In the genomic region with DNA sequence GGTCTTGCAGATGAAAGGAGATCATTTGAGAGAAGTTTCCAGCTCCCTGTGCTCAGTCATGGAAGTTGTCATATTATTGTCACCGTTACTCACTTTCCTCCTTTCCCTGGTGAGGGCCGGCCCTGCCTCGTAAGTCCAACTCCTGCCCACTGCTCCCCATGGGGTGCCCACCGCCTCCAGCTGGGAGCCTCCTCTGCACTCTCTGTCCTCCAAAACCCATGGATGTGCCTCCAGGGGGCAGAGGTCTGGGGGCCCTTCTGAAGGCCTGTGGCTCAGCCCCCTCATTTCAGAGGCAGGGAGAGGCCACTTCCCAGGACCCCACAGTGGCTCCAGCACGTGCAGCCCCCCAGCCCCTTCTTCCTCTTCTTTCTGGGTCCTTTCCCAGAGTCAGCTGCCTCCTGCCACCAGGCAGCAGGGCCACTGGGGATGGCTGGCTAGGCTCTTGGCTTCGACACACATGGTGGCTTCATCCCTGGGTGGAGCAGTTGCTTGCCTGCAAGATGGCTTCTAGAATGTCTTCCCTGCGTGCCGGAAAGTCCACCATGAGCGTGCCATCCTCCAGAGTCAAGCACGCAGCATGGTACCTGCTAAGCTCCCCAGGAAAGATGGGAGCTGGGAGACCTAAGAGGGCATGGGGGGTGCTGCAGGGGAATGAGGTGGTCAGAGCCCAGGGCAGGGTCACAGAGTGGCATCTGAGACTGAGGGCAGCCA, we compare ENCODE assay signal across 1 cellular context.
TF ChIP-seq lines count a peak whose summit lies in the region.

No MANE protein-coding gene starts in this region.

TF ChIP-seq in GM12878, 131 proteins besides CTCF, POLR2A, EP300 and RAD21 (continued from another document and continues in another):
- TF ChIP-seq NFYA (IDR thresholded peaks at IDR 0.05; ENCODE audit: borderline replicate concordance, low read depth, low read length): no peak
- no peak for TF ChIP-seq TAF1 (IDR thresholded peaks at IDR 0.05; ENCODE audit: borderline replicate concordance, low read depth, low read length)
- TF ChIP-seq SIN3A (IDR thresholded peaks at IDR 0.05; ENCODE audit: low read depth, low read length): no peak
- TF ChIP-seq, protein P1, sequence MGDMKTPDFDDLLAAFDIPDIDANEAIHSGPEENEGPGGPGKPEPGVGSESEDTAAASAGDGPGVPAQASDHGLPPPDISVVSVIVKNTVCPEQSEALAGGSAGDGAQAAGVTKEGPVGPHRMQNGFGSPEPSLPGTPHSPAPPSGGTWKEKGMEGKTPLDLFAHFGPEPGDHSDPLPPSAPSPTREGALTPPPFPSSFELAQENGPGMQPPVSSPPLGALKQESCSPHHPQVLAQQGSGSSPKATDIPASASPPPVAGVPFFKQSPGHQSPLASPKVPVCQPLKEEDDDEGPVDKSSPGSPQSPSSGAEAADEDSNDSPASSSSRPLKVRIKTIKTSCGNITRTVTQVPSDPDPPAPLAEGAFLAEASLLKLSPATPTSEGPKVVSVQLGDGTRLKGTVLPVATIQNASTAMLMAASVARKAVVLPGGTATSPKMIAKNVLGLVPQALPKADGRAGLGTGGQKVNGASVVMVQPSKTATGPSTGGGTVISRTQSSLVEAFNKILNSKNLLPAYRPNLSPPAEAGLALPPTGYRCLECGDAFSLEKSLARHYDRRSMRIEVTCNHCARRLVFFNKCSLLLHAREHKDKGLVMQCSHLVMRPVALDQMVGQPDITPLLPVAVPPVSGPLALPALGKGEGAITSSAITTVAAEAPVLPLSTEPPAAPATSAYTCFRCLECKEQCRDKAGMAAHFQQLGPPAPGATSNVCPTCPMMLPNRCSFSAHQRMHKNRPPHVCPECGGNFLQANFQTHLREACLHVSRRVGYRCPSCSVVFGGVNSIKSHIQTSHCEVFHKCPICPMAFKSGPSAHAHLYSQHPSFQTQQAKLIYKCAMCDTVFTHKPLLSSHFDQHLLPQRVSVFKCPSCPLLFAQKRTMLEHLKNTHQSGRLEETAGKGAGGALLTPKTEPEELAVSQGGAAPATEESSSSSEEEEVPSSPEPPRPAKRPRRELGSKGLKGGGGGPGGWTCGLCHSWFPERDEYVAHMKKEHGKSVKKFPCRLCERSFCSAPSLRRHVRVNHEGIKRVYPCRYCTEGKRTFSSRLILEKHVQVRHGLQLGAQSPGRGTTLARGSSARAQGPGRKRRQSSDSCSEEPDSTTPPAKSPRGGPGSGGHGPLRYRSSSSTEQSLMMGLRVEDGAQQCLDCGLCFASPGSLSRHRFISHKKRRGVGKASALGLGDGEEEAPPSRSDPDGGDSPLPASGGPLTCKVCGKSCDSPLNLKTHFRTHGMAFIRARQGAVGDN (IDR thresholded peaks at IDR 0.05): peak; percentile 53; the same call in 1 of the 2 replicates
- TF ChIP-seq, protein P2, sequence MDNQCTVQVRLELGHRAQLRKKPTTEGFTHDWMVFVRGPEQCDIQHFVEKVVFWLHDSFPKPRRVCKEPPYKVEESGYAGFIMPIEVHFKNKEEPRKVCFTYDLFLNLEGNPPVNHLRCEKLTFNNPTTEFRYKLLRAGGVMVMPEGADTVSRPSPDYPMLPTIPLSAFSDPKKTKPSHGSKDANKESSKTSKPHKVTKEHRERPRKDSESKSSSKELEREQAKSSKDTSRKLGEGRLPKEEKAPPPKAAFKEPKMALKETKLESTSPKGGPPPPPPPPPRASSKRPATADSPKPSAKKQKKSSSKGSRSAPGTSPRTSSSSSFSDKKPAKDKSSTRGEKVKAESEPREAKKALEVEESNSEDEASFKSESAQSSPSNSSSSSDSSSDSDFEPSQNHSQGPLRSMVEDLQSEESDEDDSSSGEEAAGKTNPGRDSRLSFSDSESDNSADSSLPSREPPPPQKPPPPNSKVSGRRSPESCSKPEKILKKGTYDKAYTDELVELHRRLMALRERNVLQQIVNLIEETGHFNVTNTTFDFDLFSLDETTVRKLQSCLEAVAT (IDR thresholded peaks at IDR 0.05): 0 out of 2 replicates have a peak, but pooled peaks have one; percentile 8
- TF ChIP-seq NR2C1 (IDR thresholded peaks at IDR 0.05): no peak
- no peak for TF ChIP-seq KDM1A (IDR thresholded peaks at IDR 0.05; ENCODE audit: borderline replicate concordance)
- no peak for TF ChIP-seq STAT3 (IDR thresholded peaks at IDR 0.05; ENCODE audit: low read depth, low read length)
- TF ChIP-seq STAT1 (conservative IDR thresholded peaks at IDR 0.05): no peak
- no peak for TF ChIP-seq TCF12 (IDR thresholded peaks at IDR 0.05; ENCODE audit: low read depth, low read length)
- TF ChIP-seq RELA (IDR thresholded peaks at IDR 0.05; ENCODE audit: borderline replicate concordance, partially characterized antibody): no peak
- TF ChIP-seq TCF3 (IDR thresholded peaks at IDR 0.05; ENCODE audit: borderline replicate concordance, insufficient read depth, low read depth, low read length): no peak
- peak; percentile 14; the same call in 1 of the 3 replicates for TF ChIP-seq POU2F2 (IDR thresholded peaks at IDR 0.05; ENCODE audit: borderline replicate concordance, low read depth, low read length)
- TF ChIP-seq ZNF384 (IDR thresholded peaks at IDR 0.05; ENCODE audit: borderline replicate concordance, low read depth, low read length): no peak
- TF ChIP-seq, protein P3, sequence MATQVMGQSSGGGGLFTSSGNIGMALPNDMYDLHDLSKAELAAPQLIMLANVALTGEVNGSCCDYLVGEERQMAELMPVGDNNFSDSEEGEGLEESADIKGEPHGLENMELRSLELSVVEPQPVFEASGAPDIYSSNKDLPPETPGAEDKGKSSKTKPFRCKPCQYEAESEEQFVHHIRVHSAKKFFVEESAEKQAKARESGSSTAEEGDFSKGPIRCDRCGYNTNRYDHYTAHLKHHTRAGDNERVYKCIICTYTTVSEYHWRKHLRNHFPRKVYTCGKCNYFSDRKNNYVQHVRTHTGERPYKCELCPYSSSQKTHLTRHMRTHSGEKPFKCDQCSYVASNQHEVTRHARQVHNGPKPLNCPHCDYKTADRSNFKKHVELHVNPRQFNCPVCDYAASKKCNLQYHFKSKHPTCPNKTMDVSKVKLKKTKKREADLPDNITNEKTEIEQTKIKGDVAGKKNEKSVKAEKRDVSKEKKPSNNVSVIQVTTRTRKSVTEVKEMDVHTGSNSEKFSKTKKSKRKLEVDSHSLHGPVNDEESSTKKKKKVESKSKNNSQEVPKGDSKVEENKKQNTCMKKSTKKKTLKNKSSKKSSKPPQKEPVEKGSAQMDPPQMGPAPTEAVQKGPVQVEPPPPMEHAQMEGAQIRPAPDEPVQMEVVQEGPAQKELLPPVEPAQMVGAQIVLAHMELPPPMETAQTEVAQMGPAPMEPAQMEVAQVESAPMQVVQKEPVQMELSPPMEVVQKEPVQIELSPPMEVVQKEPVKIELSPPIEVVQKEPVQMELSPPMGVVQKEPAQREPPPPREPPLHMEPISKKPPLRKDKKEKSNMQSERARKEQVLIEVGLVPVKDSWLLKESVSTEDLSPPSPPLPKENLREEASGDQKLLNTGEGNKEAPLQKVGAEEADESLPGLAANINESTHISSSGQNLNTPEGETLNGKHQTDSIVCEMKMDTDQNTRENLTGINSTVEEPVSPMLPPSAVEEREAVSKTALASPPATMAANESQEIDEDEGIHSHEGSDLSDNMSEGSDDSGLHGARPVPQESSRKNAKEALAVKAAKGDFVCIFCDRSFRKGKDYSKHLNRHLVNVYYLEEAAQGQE (IDR thresholded peaks at IDR 0.05; ENCODE audit: low read depth, low read length): no peak
- peak; percentile 15 to 70; a peak in 2 of 4 replicates for TF ChIP-seq BHLHE40 (IDR thresholded peaks at IDR 0.05; ENCODE audit: borderline replicate concordance in 1 of 2, low read depth in 2 of 2, low read length in 1 of 2)
- TF ChIP-seq, protein P4, sequence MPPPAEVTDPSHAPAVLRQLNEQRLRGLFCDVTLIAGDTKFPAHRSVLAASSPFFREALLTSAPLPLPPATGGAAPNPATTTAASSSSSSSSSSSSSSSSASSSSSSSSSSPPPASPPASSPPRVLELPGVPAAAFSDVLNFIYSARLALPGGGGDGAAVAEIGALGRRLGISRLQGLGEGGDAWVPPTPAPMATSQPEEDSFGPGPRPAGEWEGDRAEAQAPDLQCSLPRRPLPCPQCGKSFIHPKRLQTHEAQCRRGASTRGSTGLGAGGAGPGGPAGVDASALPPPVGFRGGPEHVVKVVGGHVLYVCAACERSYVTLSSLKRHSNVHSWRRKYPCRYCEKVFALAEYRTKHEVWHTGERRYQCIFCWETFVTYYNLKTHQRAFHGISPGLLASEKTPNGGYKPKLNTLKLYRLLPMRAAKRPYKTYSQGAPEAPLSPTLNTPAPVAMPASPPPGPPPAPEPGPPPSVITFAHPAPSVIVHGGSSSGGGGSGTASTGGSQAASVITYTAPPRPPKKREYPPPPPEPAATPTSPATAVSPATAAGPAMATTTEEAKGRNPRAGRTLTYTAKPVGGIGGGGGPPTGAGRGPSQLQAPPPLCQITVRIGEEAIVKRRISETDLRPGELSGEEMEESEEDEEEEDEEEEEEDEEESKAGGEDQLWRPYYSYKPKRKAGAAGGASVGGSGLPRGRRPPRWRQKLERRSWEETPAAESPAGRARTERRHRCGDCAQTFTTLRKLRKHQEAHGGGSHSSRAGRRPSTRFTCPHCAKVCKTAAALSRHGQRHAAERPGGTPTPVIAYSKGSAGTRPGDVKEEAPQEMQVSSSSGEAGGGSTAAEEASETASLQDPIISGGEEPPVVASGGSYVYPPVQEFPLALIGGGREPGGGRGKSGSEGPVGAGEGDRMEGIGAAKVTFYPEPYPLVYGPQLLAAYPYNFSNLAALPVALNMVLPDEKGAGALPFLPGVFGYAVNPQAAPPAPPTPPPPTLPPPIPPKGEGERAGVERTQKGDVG (CRISPR knock-in tag; IDR thresholded peaks at IDR 0.05): peak; percentile 51; the same call in 1 of the 2 replicates
- TF ChIP-seq, protein P5, sequence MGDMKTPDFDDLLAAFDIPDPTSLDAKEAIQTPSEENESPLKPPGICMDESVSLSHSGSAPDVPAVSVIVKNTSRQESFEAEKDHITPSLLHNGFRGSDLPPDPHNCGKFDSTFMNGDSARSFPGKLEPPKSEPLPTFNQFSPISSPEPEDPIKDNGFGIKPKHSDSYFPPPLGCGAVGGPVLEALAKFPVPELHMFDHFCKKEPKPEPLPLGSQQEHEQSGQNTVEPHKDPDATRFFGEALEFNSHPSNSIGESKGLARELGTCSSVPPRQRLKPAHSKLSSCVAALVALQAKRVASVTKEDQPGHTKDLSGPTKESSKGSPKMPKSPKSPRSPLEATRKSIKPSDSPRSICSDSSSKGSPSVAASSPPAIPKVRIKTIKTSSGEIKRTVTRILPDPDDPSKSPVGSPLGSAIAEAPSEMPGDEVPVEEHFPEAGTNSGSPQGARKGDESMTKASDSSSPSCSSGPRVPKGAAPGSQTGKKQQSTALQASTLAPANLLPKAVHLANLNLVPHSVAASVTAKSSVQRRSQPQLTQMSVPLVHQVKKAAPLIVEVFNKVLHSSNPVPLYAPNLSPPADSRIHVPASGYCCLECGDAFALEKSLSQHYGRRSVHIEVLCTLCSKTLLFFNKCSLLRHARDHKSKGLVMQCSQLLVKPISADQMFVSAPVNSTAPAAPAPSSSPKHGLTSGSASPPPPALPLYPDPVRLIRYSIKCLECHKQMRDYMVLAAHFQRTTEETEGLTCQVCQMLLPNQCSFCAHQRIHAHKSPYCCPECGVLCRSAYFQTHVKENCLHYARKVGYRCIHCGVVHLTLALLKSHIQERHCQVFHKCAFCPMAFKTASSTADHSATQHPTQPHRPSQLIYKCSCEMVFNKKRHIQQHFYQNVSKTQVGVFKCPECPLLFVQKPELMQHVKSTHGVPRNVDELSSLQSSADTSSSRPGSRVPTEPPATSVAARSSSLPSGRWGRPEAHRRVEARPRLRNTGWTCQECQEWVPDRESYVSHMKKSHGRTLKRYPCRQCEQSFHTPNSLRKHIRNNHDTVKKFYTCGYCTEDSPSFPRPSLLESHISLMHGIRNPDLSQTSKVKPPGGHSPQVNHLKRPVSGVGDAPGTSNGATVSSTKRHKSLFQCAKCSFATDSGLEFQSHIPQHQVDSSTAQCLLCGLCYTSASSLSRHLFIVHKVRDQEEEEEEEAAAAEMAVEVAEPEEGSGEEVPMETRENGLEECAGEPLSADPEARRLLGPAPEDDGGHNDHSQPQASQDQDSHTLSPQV (IDR thresholded peaks at IDR 0.05): peak; percentile 92
- TF ChIP-seq, protein P6, sequence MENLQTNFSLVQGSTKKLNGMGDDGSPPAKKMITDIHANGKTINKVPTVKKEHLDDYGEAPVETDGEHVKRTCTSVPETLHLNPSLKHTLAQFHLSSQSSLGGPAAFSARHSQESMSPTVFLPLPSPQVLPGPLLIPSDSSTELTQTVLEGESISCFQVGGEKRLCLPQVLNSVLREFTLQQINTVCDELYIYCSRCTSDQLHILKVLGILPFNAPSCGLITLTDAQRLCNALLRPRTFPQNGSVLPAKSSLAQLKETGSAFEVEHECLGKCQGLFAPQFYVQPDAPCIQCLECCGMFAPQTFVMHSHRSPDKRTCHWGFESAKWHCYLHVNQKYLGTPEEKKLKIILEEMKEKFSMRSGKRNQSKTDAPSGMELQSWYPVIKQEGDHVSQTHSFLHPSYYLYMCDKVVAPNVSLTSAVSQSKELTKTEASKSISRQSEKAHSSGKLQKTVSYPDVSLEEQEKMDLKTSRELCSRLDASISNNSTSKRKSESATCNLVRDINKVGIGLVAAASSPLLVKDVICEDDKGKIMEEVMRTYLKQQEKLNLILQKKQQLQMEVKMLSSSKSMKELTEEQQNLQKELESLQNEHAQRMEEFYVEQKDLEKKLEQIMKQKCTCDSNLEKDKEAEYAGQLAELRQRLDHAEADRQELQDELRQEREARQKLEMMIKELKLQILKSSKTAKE (IDR thresholded peaks at IDR 0.05; ENCODE audit: low read depth, poor library complexity, severe bottlenecking): no peak
- TF ChIP-seq, protein P7, sequence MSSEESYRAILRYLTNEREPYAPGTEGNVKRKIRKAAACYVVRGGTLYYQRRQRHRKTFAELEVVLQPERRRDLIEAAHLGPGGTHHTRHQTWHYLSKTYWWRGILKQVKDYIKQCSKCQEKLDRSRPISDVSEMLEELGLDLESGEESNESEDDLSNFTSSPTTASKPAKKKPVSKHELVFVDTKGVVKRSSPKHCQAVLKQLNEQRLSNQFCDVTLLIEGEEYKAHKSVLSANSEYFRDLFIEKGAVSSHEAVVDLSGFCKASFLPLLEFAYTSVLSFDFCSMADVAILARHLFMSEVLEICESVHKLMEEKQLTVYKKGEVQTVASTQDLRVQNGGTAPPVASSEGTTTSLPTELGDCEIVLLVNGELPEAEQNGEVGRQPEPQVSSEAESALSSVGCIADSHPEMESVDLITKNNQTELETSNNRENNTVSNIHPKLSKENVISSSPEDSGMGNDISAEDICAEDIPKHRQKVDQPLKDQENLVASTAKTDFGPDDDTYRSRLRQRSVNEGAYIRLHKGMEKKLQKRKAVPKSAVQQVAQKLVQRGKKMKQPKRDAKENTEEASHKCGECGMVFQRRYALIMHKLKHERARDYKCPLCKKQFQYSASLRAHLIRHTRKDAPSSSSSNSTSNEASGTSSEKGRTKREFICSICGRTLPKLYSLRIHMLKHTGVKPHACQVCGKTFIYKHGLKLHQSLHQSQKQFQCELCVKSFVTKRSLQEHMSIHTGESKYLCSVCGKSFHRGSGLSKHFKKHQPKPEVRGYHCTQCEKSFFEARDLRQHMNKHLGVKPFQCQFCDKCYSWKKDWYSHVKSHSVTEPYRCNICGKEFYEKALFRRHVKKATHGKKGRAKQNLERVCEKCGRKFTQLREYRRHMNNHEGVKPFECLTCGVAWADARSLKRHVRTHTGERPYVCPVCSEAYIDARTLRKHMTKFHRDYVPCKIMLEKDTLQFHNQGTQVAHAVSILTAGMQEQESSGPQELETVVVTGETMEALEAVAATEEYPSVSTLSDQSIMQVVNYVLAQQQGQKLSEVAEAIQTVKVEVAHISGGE (CRISPR knock-in tag; IDR thresholded peaks at IDR 0.05): 0 out of 2 replicates have a peak, but pooled peaks have one; percentile 8
- TF ChIP-seq SREBF2 (IDR thresholded peaks at IDR 0.05; ENCODE audit: low read length): no peak
- TF ChIP-seq CEBPB (IDR thresholded peaks at IDR 0.05; ENCODE audit: borderline replicate concordance in 1 of 2, low read depth in 2 of 2, low read length in 2 of 2): no peak
- no peak for TF ChIP-seq KAT2A (conservative IDR thresholded peaks at IDR 0.05; ENCODE audit: control insufficient read depth, low read depth, low read length)
- TF ChIP-seq NFXL1 (IDR thresholded peaks at IDR 0.05; ENCODE audit: borderline replicate concordance): no peak
- no peak for TF ChIP-seq HDGF (IDR thresholded peaks at IDR 0.05)
- TF ChIP-seq MTA2 (IDR thresholded peaks at IDR 0.05; ENCODE audit: low read depth): no peak
- no peak for TF ChIP-seq LARP7 (IDR thresholded peaks at IDR 0.05)
- TF ChIP-seq NR2C2 (IDR thresholded peaks at IDR 0.05; ENCODE audit: borderline replicate concordance, control insufficient read depth, insufficient read length, low read depth): no peak
